8 cellular contexts compared by ENCODE assay signal in genomic region chr11:62546937-62547625, GRCh38. TPM values are rescaled to one million over a fixed set of nuclear protein-coding genes. Genes with fewer than 3 reads are reported as not detected.
DNase-seq lines count a peak whose midpoint lies in the region; ATAC-seq, FAIRE-seq and TF ChIP-seq lines count a peak whose summit lies in the region.

No MANE protein-coding gene starts in this region.

- no peak overlapping the region for H3K27ac Mint-ChIP-seq in activated naive CD4-positive, alpha-beta T cell treated with anti-CD3 and anti-CD28 coated beads for 36 hours
- peak overlapping the region; percentile 86 for H3K27ac Mint-ChIP-seq in astrocyte (ENCODE audit: unreplicated experiment)
- peak overlapping the region; percentile 57 to 86 (median 84) for H3K27ac Mint-ChIP-seq in immature natural killer cell

- peak overlapping the region; percentile 59 for H3K4me3 Mint-ChIP-seq in activated naive CD4-positive, alpha-beta T cell treated with anti-CD3 and anti-CD28 coated beads for 36 hours
- peak overlapping the region; percentile 84 for H3K4me3 Mint-ChIP-seq in astrocyte (ENCODE audit: unreplicated experiment)
- H3K4me3 Mint-ChIP-seq in immature natural killer cell = peak overlapping the region; percentile 83 to 99 (median 87)

- H3K9me3 Mint-ChIP-seq in activated naive CD4-positive, alpha-beta T cell treated with anti-CD3 and anti-CD28 coated beads for 36 hours = no peaks in the 10 kb centered on the region
- no peaks in the 10 kb centered on the region for H3K9me3 Mint-ChIP-seq in astrocyte (ENCODE audit: unreplicated experiment)
- H3K9me3 Mint-ChIP-seq in immature natural killer cell = peaks cover 0 to 2% (median 0%) of the 10 kb centered on the region in 6 donors

- H3K27me3 ChIP-seq in astrocyte (ENCODE audit: insufficient read depth, low read length) = no peaks in the 10 kb centered on the region

- peaks cover 45% of the 10 kb centered on the region for H3K4me1 ChIP-seq in astrocyte (ENCODE audit: insufficient read depth, low read length)

- H3K36me3 ChIP-seq in astrocyte (ENCODE audit: insufficient read depth, low read length) = no peaks in the 10 kb centered on the region

- H3K36me3 Mint-ChIP-seq in activated naive CD4-positive, alpha-beta T cell treated with anti-CD3 and anti-CD28 coated beads for 36 hours (ENCODE audit: low read depth) = no peaks in the 10 kb centered on the region
- H3K36me3 Mint-ChIP-seq in astrocyte (ENCODE audit: low read depth, unreplicated experiment) (no peaks in the 10 kb centered on the region), immature natural killer cell (no peaks in the 10 kb centered on the region)

- peaks cover 33% of the 10 kb centered on the region for H4K20me1 ChIP-seq in astrocyte (ENCODE audit: insufficient read depth, low read length)

- DNase-seq in activated naive CD4-positive, alpha-beta T cell treated with anti-CD3 and anti-CD28 coated beads for 36 hours = no peak
- no peak for DNase-seq in activated naive CD4-positive, alpha-beta T cell (lab: John Stamatoyannopoulos, UW)
- DNase-seq in astrocyte (ENCODE audit: low read depth) (no peak), immature natural killer cell (no peak), HuH-7 (ENCODE audit: low spot score) (no peak)
- DNase-seq in stimulated activated naive CD8-positive, alpha-beta T cell treated with anti-CD3 and anti-CD28 coated beads, Interleukin-15, Interleukin-2, amounts not matched to agents 100 U/mL and 50 U/mL, for 24 hours = peak; percentile 22

- no peak for ATAC-seq in stimulated activated naive CD8-positive, alpha-beta T cell treated with anti-CD3 and anti-CD28 coated beads, Interleukin-15, Interleukin-2, amounts not matched to agents 100 U/mL and 50 U/mL, for 24 hours
- ATAC-seq in GM21447 (IDR thresholded peaks at IDR 0.05; ENCODE audit: unreplicated experiment) (no peak), GM19351 (IDR thresholded peaks at IDR 0.05; ENCODE audit: unreplicated experiment) (no peak)

- CTCF ChIA-PET in activated naive CD4-positive, alpha-beta T cell treated with anti-CD3 and anti-CD28 coated beads for 36 hours (lab: Charles Lee) = interaction anchor here (0.6 to 1.1 kb wide), 3 partner anchors 10 to 152 kb away, joined by 3 to 4 read pairs (median 3); no protein-coding TSS in a partner anchor

- peaks cover 4% of the 10 kb centered on the region for H3K27me3 Mint-ChIP-seq in activated naive CD4-positive, alpha-beta T cell treated with anti-CD3 and anti-CD28 coated beads for 36 hours (ENCODE audit: low read depth)
- no peaks in the 10 kb centered on the region for H3K27me3 Mint-ChIP-seq in astrocyte (ENCODE audit: low read depth, unreplicated experiment)
- peaks cover 5 to 8% (median 6%) of the 10 kb centered on the region in 3 donors for H3K27me3 Mint-ChIP-seq in immature natural killer cell (ENCODE audit: low read depth in 3 of 3)

- intact Hi-C loops in activated naive CD4-positive, alpha-beta T cell treated with anti-CD3 and anti-CD28 coated beads for 36 hours (cut with micrococcal nuclease) = loop anchor here (1.0 kb wide), 1 partner anchor 8 kb away; no protein-coding TSS in a partner anchor

- H3K9ac ChIP-seq in astrocyte (ENCODE audit: low read length) = peak overlapping the region; percentile 91

- H3K79me2 ChIP-seq in astrocyte (ENCODE audit: insufficient read depth, low read length) = peaks cover 53% of the 10 kb centered on the region

- H2AFZ ChIP-seq in astrocyte (ENCODE audit: low read depth, low read length) = peak overlapping the region; percentile 24

- H3K4me3 ChIP-seq in astrocyte (ENCODE audit: insufficient read depth, low read depth, low read length) = peak overlapping the region; percentile 95

- no peak for FAIRE-seq in astrocyte (lab: Jason Lieb, UNC)

- H3K9me3 ChIP-seq in astrocyte (ENCODE audit: insufficient read depth, low read depth, low read length) = no peaks in the 10 kb centered on the region

- H3K4me1 Mint-ChIP-seq in activated naive CD4-positive, alpha-beta T cell treated with anti-CD3 and anti-CD28 coated beads for 36 hours (ENCODE audit: low read depth) = peaks cover 59% of the 10 kb centered on the region
- H3K4me1 Mint-ChIP-seq in astrocyte (ENCODE audit: low read depth, unreplicated experiment) = peaks cover 32% of the 10 kb centered on the region
- peaks cover 56 to 61% of the 10 kb centered on the region in 2 donors for H3K4me1 Mint-ChIP-seq in immature natural killer cell

- TF ChIP-seq CTCF in astrocyte (IDR thresholded peaks at IDR 0.05; ENCODE audit: insufficient read depth, low read depth, low read length) = no peak

- peak overlapping the region; percentile 66 for H3K27ac ChIP-seq in astrocyte (ENCODE audit: low read depth, low read length)

- H3K4me2 ChIP-seq in astrocyte (ENCODE audit: low read length) = peak overlapping the region; percentile 90

RNA-seq across cellular contexts. Expression of gene AHNAK, which starts 0.5 kb away (rescaled TPM):
- total RNA-seq in activated naive CD4-positive, alpha-beta T cell treated with anti-CD3 and anti-CD28 coated beads for 36 hours = 1 to 10 TPM; 9.2 to 9.4 TPM
- 305 and 378 TPM in 2 replicates for total RNA-seq in astrocyte
- polyA plus RNA-seq in immature natural killer cell = 100 to 1,000 TPM in 1 of 3 donors, 10 to 100 TPM in 2; 45.0 to 217 (median 57.2) TPM

RNA-seq across cellular contexts. Expression of gene EEF1G, which starts 26.6 kb away (rescaled TPM):
- 1,000 to 10,000 TPM; 2,282 to 2,440 TPM for total RNA-seq in activated naive CD4-positive, alpha-beta T cell treated with anti-CD3 and anti-CD28 coated beads for 36 hours
- 1,185 and 1,298 TPM in 2 replicates for total RNA-seq in astrocyte
- polyA plus RNA-seq in immature natural killer cell = 100 to 1,000 TPM; 628 to 849 (median 821) TPM

RNA-seq across cellular contexts. Expression of gene TUT1, which starts 44.2 kb away (rescaled TPM):
- total RNA-seq in activated naive CD4-positive, alpha-beta T cell treated with anti-CD3 and anti-CD28 coated beads for 36 hours = 10 to 100 TPM; 38.2 to 42.0 TPM
- 16.8 and 18.3 TPM in 2 replicates for total RNA-seq in astrocyte
- 10 to 100 TPM in 2 of 3 donors, 1 to 10 TPM in 1; 7.3 to 16.2 (median 12.5) TPM for polyA plus RNA-seq in immature natural killer cell

RNA-seq across cellular contexts. Expression of gene MTA2, which starts 54.6 kb away (rescaled TPM):
- 100 to 1,000 TPM; 191 to 197 TPM for total RNA-seq in activated naive CD4-positive, alpha-beta T cell treated with anti-CD3 and anti-CD28 coated beads for 36 hours
- 123 and 136 TPM in 2 replicates for total RNA-seq in astrocyte
- polyA plus RNA-seq in immature natural killer cell = 10 to 100 TPM in 2 of 3 donors, 1 to 10 TPM in 1; 9.7 to 48.4 (median 22.4) TPM

Comparison
In these comparisons a context has a peak if more than half of its experiments do, and no peak if none do; other contexts are left out.
1. RNA of gene AHNAK, which starts 0.5 kb away (total RNA-seq): 305 to 378 TPM in astrocyte; 9.2 to 9.4 TPM in activated naive CD4-positive, alpha-beta T cell treated with anti-CD3 and anti-CD28 coated beads for 36 hours; every median in the first group is over 10 times any median in the second.
2. Peak in every context shown above with its lines, with median percentiles within 50 percentile points of each other: H3K4me3 Mint-ChIP-seq.